4 cellular contexts compared by ENCODE assay signal in genomic region chr16:18336636-18337035, GRCh38. TPM values are rescaled to one million over a fixed set of nuclear protein-coding genes. Genes with fewer than 3 reads are reported as not detected.
"Had no signal": no experiment of that assay in that cellular context is flagged by ENCODE, and none has a peak within 500 bp of the region (broad histone marks: within the 10 kb centered on the region; RNA-seq: fewer than 3 reads in every experiment).

NPIPA8 (minus strand) TSS chr16:18336736; CDS start chr16:18332662, 4,074 bp downstream.

RNA-seq across cellular contexts. Expression of gene NPIPA8, which starts in this region (rescaled TPM):
- total RNA-seq: LHCN-M2, PC-3, SK-MEL-5 had no signal
- polyA plus RNA-seq: IgD-negative memory B cell had no signal
